In genomic region chr6:142013875-142014495, GRCh38 we compare ENCODE assay signal across 16 cellular contexts.
DNase-seq lines count a peak whose midpoint lies in the region; ATAC-seq and TF ChIP-seq lines count a peak whose summit lies in the region.
"Had no signal": no experiment of that assay in that cellular context is flagged by ENCODE, and none has a peak within 500 bp of the region (broad histone marks: within the 10 kb centered on the region; RNA-seq: fewer than 3 reads in every experiment).

No MANE protein-coding gene starts in this region.

- H3K79me2 ChIP-seq in PC-3 (ENCODE audit: low read length) (no peaks in the 10 kb centered on the region), mesendoderm (ENCODE audit: control insufficient read depth, insufficient read depth, low read length) (no peaks in the 10 kb centered on the region)

- H2BK5ac ChIP-seq in mesendoderm (ENCODE audit: low read length), result peak overlapping the region; percentile 92

- intact Hi-C loops in PC-3 (cut with micrococcal nuclease), result loop anchor here (2.0 to 5.0 kb wide), 2 partner anchors 23 to 33 kb away; no protein-coding TSS in a partner anchor
- intact Hi-C loops in esophagus squamous epithelium (cut with DNase I), result no loop called here

- H3K4me1 ChIP-seq in PC-3 (ENCODE audit: insufficient read depth, low read length) (peaks cover 58% of the 10 kb centered on the region), endodermal cell (ENCODE audit: control insufficient read depth, insufficient read depth, low read length) (peaks cover 6% of the 10 kb centered on the region), mesendoderm (ENCODE audit: control insufficient read depth, low read depth, low read length) (peaks cover 8% of the 10 kb centered on the region), esophagus squamous epithelium (peaks cover 10 to 24% (median 14%) of the 10 kb centered on the region in 3 donors)

- peak overlapping the region; percentile 72 for H3K4me2 ChIP-seq in PC-3 (ENCODE audit: low read length)
- no peak overlapping the region for H3K4me2 ChIP-seq in mesendoderm (ENCODE audit: low read length)

- peaks cover 32% of the 10 kb centered on the region for H3K9me3 Mint-ChIP-seq in endodermal cell

- DNase-seq in Daoy (ENCODE audit: low read depth) (peak; percentile 48), PC-3 (peak; percentile 43), endodermal cell (no peak), mesendoderm (no peak), esophagus squamous epithelium (lab: John Stamatoyannopoulos, UW) (no peak), NCI-H510A (lab: John Stamatoyannopoulos, UW) (no peak)
- no peak for DNase-seq in effector CD8-positive, alpha-beta T cell (lab: John Stamatoyannopoulos, UW)
- DNase-seq in activated CD4-positive, alpha-beta T cell treated with anti-CD3 and anti-CD28 coated beads, Interleukin-2, amount 50 U/mL, for 4 hours, result no peak
- DNase-seq: activated CD8-positive, alpha-beta memory T cell treated with anti-CD3 and anti-CD28 coated beads, Interleukin-2, amount 50 U/mL, for 48 hours; AML-193; NCI-H1417 treated with DMSO at 0.1 percent for 48 hours; NCI-H446; ovary had no signal

- peak overlapping the region; percentile 95 for H3K18ac ChIP-seq in mesendoderm (ENCODE audit: low read length)

- no peaks in the 10 kb centered on the region for H3K27me3 ChIP-seq in PC-3 (ENCODE audit: low read length)
- no peaks in the 10 kb centered on the region for H3K27me3 ChIP-seq in endodermal cell (ENCODE audit: control insufficient read depth, insufficient read depth, low read length, poor library complexity, severe bottlenecking)
- H3K27me3 ChIP-seq in mesendoderm (ENCODE audit: insufficient read depth, low read length, poor library complexity), result no peaks in the 10 kb centered on the region
- H3K27me3 ChIP-seq in esophagus squamous epithelium, result peaks cover 0 to 9% (median 0%) of the 10 kb centered on the region in 4 donors
- H3K27me3 ChIP-seq: ovary had no signal

- H4K20me1 ChIP-seq in PC-3 (ENCODE audit: low read length), result no peaks in the 10 kb centered on the region

- TF ChIP-seq POLR2A in esophagus squamous epithelium (IDR thresholded peaks at IDR 0.05), result no peak

- peaks cover 10% of the 10 kb centered on the region for H3F3A ChIP-seq in PC-3 (ENCODE audit: low read length, unreplicated experiment)

- WGBS in endodermal cell (ENCODE audit: insufficient coverage in 1 of 2, insufficient read length in 1 of 2), 2 experiments, result 88 to 94% methylated on average over 2 to 4 of the region's 4 CpGs
- no CpG with 5 or more reads among the region's 4 CpGs for WGBS in mesendoderm (ENCODE audit: extremely low coverage, insufficient coverage, low lambda C conversion rate)
- WGBS in esophagus squamous epithelium, 2 donors, result 30 to 46% methylated on average over 4 of the region's 4 CpGs

- H2AFZ ChIP-seq in PC-3 (ENCODE audit: low read length), result no peak overlapping the region

- H3K4ac ChIP-seq in mesendoderm (ENCODE audit: low read depth, low read length), result peak overlapping the region; percentile 99

- H3K36me3 ChIP-seq in PC-3 (ENCODE audit: low read depth, low read length), result no peaks in the 10 kb centered on the region
- H3K36me3 ChIP-seq in endodermal cell (ENCODE audit: control insufficient read depth, insufficient read depth, low read length), result no peaks in the 10 kb centered on the region
- H3K36me3 ChIP-seq in mesendoderm (ENCODE audit: control insufficient read depth, insufficient read depth, low read length), result no peaks in the 10 kb centered on the region
- H3K36me3 ChIP-seq in esophagus squamous epithelium, result no peaks in the 10 kb centered on the region
- H3K36me3 ChIP-seq: ovary had no signal

- no peak overlapping the region for H2BK15ac ChIP-seq in mesendoderm (replicated peaks; ENCODE audit: low read depth)

- no TSS peak for BruUV-seq in PC-3 (replicated peaks; lab: Mats Ljungman, UMichigan)

- POLR2A ChIA-PET in PC-3 (lab: Charles Lee; ENCODE audit: unreplicated experiment), result no interaction called here

- H2BK120ac ChIP-seq in mesendoderm (ENCODE audit: low read depth, low read length), result peak overlapping the region; percentile 89

- no peaks in the 10 kb centered on the region for H3K27me3 Mint-ChIP-seq in endodermal cell (ENCODE audit: insufficient read depth)

- H3K79me1 ChIP-seq in mesendoderm (ENCODE audit: low read length), result no peaks in the 10 kb centered on the region

- H3K9me2 ChIP-seq in PC-3 (replicated peaks; ENCODE audit: low read length), result no peaks in the 10 kb centered on the region

- H4K5ac ChIP-seq in mesendoderm (ENCODE audit: low read length), result peak overlapping the region; percentile 94

- peak; percentile 24 for ATAC-seq in PC-3
- ATAC-seq: K562 had no signal

- H3K9me3 ChIP-seq in PC-3 (ENCODE audit: low read length) (no peaks in the 10 kb centered on the region), endodermal cell (ENCODE audit: control insufficient read depth, low read length) (no peaks in the 10 kb centered on the region), esophagus squamous epithelium (no peaks in the 10 kb centered on the region)
- H3K9me3 ChIP-seq: ovary had no signal

- H2AK5ac ChIP-seq in mesendoderm (ENCODE audit: low read length), result peak overlapping the region; percentile 63

- CTCF ChIA-PET in PC-3 (lab: Charles Lee), result interaction anchor here (0.6 to 1.0 kb wide), 2 partner anchors 24 to 274 kb away, joined by 3 read pairs; no protein-coding TSS in a partner anchor

- H3K4me3 ChIP-seq in PC-3 (ENCODE audit: low read length) (peak overlapping the region; percentile 26; the same call in 1 of the 2 replicates), endodermal cell (ENCODE audit: low read length) (peak overlapping the region; percentile 59), mesendoderm (ENCODE audit: low read length) (no peak overlapping the region), esophagus squamous epithelium (no peak overlapping the region)
- H3K4me3 ChIP-seq: coronary artery, K562, ovary had no signal

- H3K23ac ChIP-seq in mesendoderm (ENCODE audit: low read length), result no peak overlapping the region

- H3K27ac ChIP-seq in PC-3 (ENCODE audit: low read length) (peak overlapping the region; percentile 100), endodermal cell (ENCODE audit: low read depth, low read length) (no peak overlapping the region), mesendoderm (ENCODE audit: low read depth, low read length) (peak overlapping the region; percentile 93), esophagus squamous epithelium (no peak overlapping the region)
- H3K27ac ChIP-seq: coronary artery, ovary had no signal

- no peak overlapping the region for H4K8ac ChIP-seq in mesendoderm (ENCODE audit: low read depth, low read length)

- H3K27ac Mint-ChIP-seq in endodermal cell, result peak overlapping the region; percentile 18
- H3K27ac Mint-ChIP-seq: memory B cell had no signal

- peak overlapping the region; percentile 86 for H3K56ac ChIP-seq in mesendoderm (ENCODE audit: low read length)

- no peak for TF ChIP-seq CTCF in PC-3 (conservative IDR thresholded peaks at IDR 0.05; ENCODE audit: low read depth, low read length)
- no peak for TF ChIP-seq CTCF in endodermal cell (conservative IDR thresholded peaks at IDR 0.05)
- TF ChIP-seq CTCF in esophagus squamous epithelium (IDR thresholded peaks at IDR 0.05), result no peak

- no peak overlapping the region for H3K4me3 Mint-ChIP-seq in endodermal cell
- H3K4me3 Mint-ChIP-seq: memory B cell had no signal

- H3K9ac ChIP-seq in PC-3 (ENCODE audit: low read length) (peak overlapping the region; percentile 93), endodermal cell (ENCODE audit: extremely low read depth, low read length, poor library complexity, severe bottlenecking) (no peak overlapping the region), mesendoderm (ENCODE audit: low read length) (peak overlapping the region; percentile 56)

- H3K4me1 Mint-ChIP-seq in endodermal cell, result peaks cover 27% of the 10 kb centered on the region
- H3K4me1 Mint-ChIP-seq: memory B cell had no signal

- H3K36me3 Mint-ChIP-seq in endodermal cell (ENCODE audit: low read depth), result peaks cover 13% of the 10 kb centered on the region
- H3K36me3 Mint-ChIP-seq: memory B cell had no signal

Comparison
In these comparisons a context has a peak if more than half of its experiments do, and no peak if none do; other contexts are left out.
1. DNase-seq: peak in Daoy (single experiment) and PC-3 (single experiment); none in endodermal cell (single experiment), mesendoderm (single experiment), esophagus squamous epithelium (single experiment), effector CD8-positive, alpha-beta T cell (single experiment), NCI-H510A (single experiment) and activated CD4-positive, alpha-beta T cell treated with anti-CD3 and anti-CD28 coated beads, Interleukin-2, amount 50 U/mL, for 4 hours (0 of 2).
2. H3K27ac ChIP-seq: peak in PC-3 (single experiment) and mesendoderm (single experiment); none in endodermal cell (single experiment) and esophagus squamous epithelium (0 of 4).
3. H3K4me3 ChIP-seq: peak in PC-3 (single experiment) and endodermal cell (single experiment); none in mesendoderm (single experiment) and esophagus squamous epithelium (0 of 4).